10 cellular contexts compared by ENCODE assay signal in genomic region chr16:85718682-85719081, GRCh38. TPM values are rescaled to one million over a fixed set of nuclear protein-coding genes. Genes with fewer than 3 reads are reported as not detected.
DNase-seq lines count a peak whose midpoint lies in the region; ATAC-seq and TF ChIP-seq lines count a peak whose summit lies in the region.
"Had no signal": no experiment of that assay in that cellular context is flagged by ENCODE, and none has a peak within 500 bp of the region (broad histone marks: within the 10 kb centered on the region; RNA-seq: fewer than 3 reads in every experiment).

No MANE protein-coding gene starts in this region.

- dilution Hi-C loops in IMR-90 (cut with HindIII; ENCODE audit: low sequenced_read_pairs, unreplicated experiment), result no loop called here

- ATAC-seq in IMR-90 (ENCODE audit: low read depth), result no peak
- no peak for ATAC-seq in HG02642 (IDR thresholded peaks at IDR 0.05; ENCODE audit: poor library complexity, unreplicated experiment)

- H3K4me2 ChIP-seq in IMR-90 (ENCODE audit: low read depth, low read length) (no peak overlapping the region), neural progenitor cell (no peak overlapping the region)

- no peak overlapping the region for H2BK15ac ChIP-seq in IMR-90 (ENCODE audit: low read depth, low read length)

- H3K36me3 Mint-ChIP-seq in neural progenitor cell, result no peaks in the 10 kb centered on the region

- H3K9ac ChIP-seq in IMR-90 (ENCODE audit: low read depth, low read length), result no peak overlapping the region
- no peak overlapping the region for H3K9ac ChIP-seq in neural progenitor cell

- H3K4me1 Mint-ChIP-seq in neural progenitor cell, result peaks cover 42% of the 10 kb centered on the region

- H2BK5ac ChIP-seq in IMR-90 (ENCODE audit: low read depth, low read length, poor library complexity, severe bottlenecking), result no peak overlapping the region

- H4K8ac ChIP-seq in IMR-90 (ENCODE audit: low read depth in 2 of 2, low read length in 2 of 2), result no peak overlapping the region; a peak in 1 of 4 replicates

- H4K5ac ChIP-seq in IMR-90 (ENCODE audit: low read depth, low read length), result no peak overlapping the region

- no TSS peak for BruUV-seq in IMR-90 (replicated peaks; lab: Mats Ljungman, UMichigan)

- H4K20me1 ChIP-seq in IMR-90 (ENCODE audit: insufficient read depth, low read length) (peaks cover 13% of the 10 kb centered on the region), neural progenitor cell (ENCODE audit: low read depth) (no peaks in the 10 kb centered on the region)

- no peak overlapping the region for H3K56ac ChIP-seq in IMR-90 (ENCODE audit: extremely low read depth, insufficient read depth, low read length)

- no peak overlapping the region for H3K14ac ChIP-seq in IMR-90 (replicated peaks; ENCODE audit: low read depth, low read length)

- no peaks in the 10 kb centered on the region for H3K9me1 ChIP-seq in IMR-90 (ENCODE audit: insufficient read depth, low read length)

- H3K4me1 ChIP-seq in IMR-90 (ENCODE audit: control insufficient read depth, insufficient read depth, low read length), result peaks cover 3% of the 10 kb centered on the region; the same call in 1 of the 2 replicates
- H3K4me1 ChIP-seq in neural progenitor cell, result peaks cover 28% of the 10 kb centered on the region

- peak; percentile 20; the same call in 1 of the 2 replicates for TF ChIP-seq RAD21 in IMR-90 (IDR thresholded peaks at IDR 0.05; ENCODE audit: low read length)

- H3K4me3 ChIP-seq in IMR-90 (ENCODE audit: insufficient read depth, low read depth, low read length), result no peak overlapping the region
- H3K4me3 ChIP-seq in cardiac fibroblast (replicated peaks in 1 of 2; ENCODE audit: low read depth in 2 of 2, low read length in 2 of 2), result no peak overlapping the region
- H3K4me3 ChIP-seq in neural progenitor cell, result no peak overlapping the region

- intact Hi-C loops in IMR-90 (cut with micrococcal nuclease), result loop anchor here (1.0 to 10.0 kb wide), 4 partner anchors 44 to 444 kb away; partner anchors contain the start of genes COX4I1 and EMC8

- H3K27me3 ChIP-seq in IMR-90 (ENCODE audit: control insufficient read depth, insufficient read depth, low read length) (no peaks in the 10 kb centered on the region; the same call in 1 of the 2 replicates), neural progenitor cell (peaks cover 11% of the 10 kb centered on the region)

- H3K79me2 ChIP-seq in neural progenitor cell (ENCODE audit: low read depth), result no peaks in the 10 kb centered on the region

- H3K79me1 ChIP-seq in IMR-90 (ENCODE audit: low read depth in 1 of 2, low read length in 2 of 2), result peaks cover 3 to 4% of the 10 kb centered on the region in 2 experiments; a peak in 1 of 4 replicates

- no peak overlapping the region for H2BK20ac ChIP-seq in IMR-90 (ENCODE audit: low read depth, low read length)

- in situ Hi-C loops in IMR-90 (cut with MboI; ENCODE audit: low sequenced_read_pairs), result loop anchor here (5.0 kb wide), 1 partner anchor 61 kb away; no protein-coding TSS in a partner anchor

- H3K4ac ChIP-seq in IMR-90 (ENCODE audit: low read depth, low read length), result no peak overlapping the region

- DNase-seq in NCI-H1436 (lab: John Stamatoyannopoulos, UW) (peak; percentile 28), NCI-H1436 treated with DMSO at 0.1 percent for 48 hours (lab: John Stamatoyannopoulos, UW) (no peak), IMR-90 (no peak), cardiac fibroblast (ENCODE audit: low read depth in 2 of 2) (no peak), neural progenitor cell (ENCODE audit: low spot score) (peak; percentile 59), MV-4-11 (lab: John Stamatoyannopoulos, UW) (no peak), mucosa of gallbladder (ENCODE audit: low spot score) (no peak)
- DNase-seq: stimulated activated CD4-positive, alpha-beta T cell treated with anti-CD3 and anti-CD28 coated beads, Interleukin-4, amount 100 ng/mL, for 4 hours had no signal

- 50% methylated on average over 3 of the region's 11 CpGs; no CpG with 5 or more reads in 1 of the 2 experiments for WGBS in IMR-90 (ENCODE audit: extremely low coverage in 2 of 2, insufficient read length in 1 of 2), 2 experiments

- H3K9me3 ChIP-seq in IMR-90 (ENCODE audit: control insufficient read depth, insufficient read depth, low read length), result no peaks in the 10 kb centered on the region
- no peaks in the 10 kb centered on the region for H3K9me3 ChIP-seq in neural progenitor cell (ENCODE audit: low read depth)

- no peak overlapping the region; the same call in 1 of the 2 replicates for H2AK5ac ChIP-seq in IMR-90 (ENCODE audit: low read depth, low read length)

- H3K36me3 ChIP-seq in IMR-90 (ENCODE audit: control insufficient read depth, insufficient read depth, low read length) (no peaks in the 10 kb centered on the region), neural progenitor cell (no peaks in the 10 kb centered on the region)

- no peak overlapping the region for H4K91ac ChIP-seq in IMR-90 (ENCODE audit: insufficient read depth, low read depth, low read length)

- H3K9me3 Mint-ChIP-seq in neural progenitor cell, result no peaks in the 10 kb centered on the region
- H3K9me3 Mint-ChIP-seq: T-helper 1 cell treated with Interleukin-12 subunit alpha and Interleukin-12 subunit beta and Interleukin-4 antibody, amounts not matched to agents 30 μg/mL and 1 μg/mL, for 36 hours had no signal

- peaks cover 32% of the 10 kb centered on the region for H3F3A ChIP-seq in neural progenitor cell (ENCODE audit: low read depth)

- H2AK9ac ChIP-seq in IMR-90 (replicated peaks; ENCODE audit: low read depth, low read length, poor library complexity), result no peak overlapping the region

- H3K18ac ChIP-seq in IMR-90 (ENCODE audit: low read depth, low read length), result no peak overlapping the region

- H3K27ac Mint-ChIP-seq in neural progenitor cell, result peak overlapping the region; percentile 33
- H3K27ac Mint-ChIP-seq: T-helper 1 cell treated with Interleukin-12 subunit alpha and Interleukin-12 subunit beta and Interleukin-4 antibody, amounts not matched to agents 30 μg/mL and 1 μg/mL, for 36 hours had no signal

- H2BK120ac ChIP-seq in IMR-90 (ENCODE audit: low read depth, low read length), result no peak overlapping the region

- H3K27ac ChIP-seq in IMR-90 (ENCODE audit: insufficient read depth, low read length) (no peak overlapping the region), neural progenitor cell (no peak overlapping the region)

- CTCF ChIA-PET in IMR-90 (lab: Yijun Ruan, JAX), result interaction anchor here (0.6 to 1.3 kb wide), 2 partner anchors 9 to 18 kb away, joined by 4 to 5 read pairs; no protein-coding TSS in a partner anchor

- no peak overlapping the region for H3K23ac ChIP-seq in IMR-90 (ENCODE audit: low read depth, low read length)

- peak overlapping the region; percentile 41 for H2AFZ ChIP-seq in IMR-90 (replicated peaks; ENCODE audit: low read length, poor library complexity)
- H2AFZ ChIP-seq in neural progenitor cell (replicated peaks), result no peak overlapping the region

- POLR2A ChIA-PET in IMR-90 (lab: Charles Lee; ENCODE audit: unreplicated experiment), result no interaction called here

- peaks cover 14% of the 10 kb centered on the region for H3K27me3 Mint-ChIP-seq in neural progenitor cell (ENCODE audit: insufficient read depth, low read depth)

- TF ChIP-seq CTCF in IMR-90 (conservative IDR thresholded peaks at IDR 0.05; ENCODE audit: low read depth, low read length) (peak; percentile 47), cardiac fibroblast (IDR thresholded peaks at IDR 0.05; ENCODE audit: low read depth, low read length) (peak; percentile 72), neural progenitor cell (IDR thresholded peaks at IDR 0.05) (peak; percentile 69)

- no peak for TF ChIP-seq POLR2A in IMR-90 (IDR thresholded peaks at IDR 0.05; ENCODE audit: low read depth, low read length)

- H3K4me3 Mint-ChIP-seq in neural progenitor cell, result no peak overlapping the region
- H3K4me3 Mint-ChIP-seq: T-helper 1 cell treated with Interleukin-12 subunit alpha and Interleukin-12 subunit beta and Interleukin-4 antibody, amounts not matched to agents 30 μg/mL and 1 μg/mL, for 36 hours had no signal

TF ChIP-seq in IMR-90, 13 proteins besides CTCF, POLR2A, EP300 and RAD21:
- TF ChIP-seq SMC3 (IDR thresholded peaks at IDR 0.05; ENCODE audit: low read depth, low read length) (peak; percentile 15; the same call in 1 of the 2 replicates), FOS (IDR thresholded peaks at IDR 0.05; ENCODE audit: low read depth, low read length) (no peak)

RNA-seq across cellular contexts. Expression of gene GINS2, which starts 29.9 kb away (rescaled TPM):
- 12.8 and 13.4 TPM in 2 replicates for total RNA-seq in IMR-90 (2012; rRNA removed)
- polyA plus RNA-seq in IMR-90 (2012; rRNA removed), result 11.3 and 12.0 TPM in 2 replicates
- polyA plus RNA-seq in IMR-90 (2012; cell fraction: cytosol; rRNA removed), result 4.0 and 9.5 TPM in 2 replicates
- 1.7 and 3.6 TPM in 2 replicates for polyA plus RNA-seq in IMR-90 (2012; cell fraction: nucleus; rRNA removed; ENCODE audit: low replicate concordance)
- 47.9 and 51.9 TPM in 2 replicates for total RNA-seq in neural progenitor cell (ENCODE audit: low replicate concordance)
- 0.81 TPM for total RNA-seq in mucosa of gallbladder

RNA-seq across cellular contexts. Expression of gene C16orf74, which starts 32.2 kb away (rescaled TPM):
- total RNA-seq in IMR-90 (2012; rRNA removed), result 4.5 and 5.0 TPM in 2 replicates
- polyA plus RNA-seq in IMR-90 (2012; rRNA removed), result 12.2 and 18.5 TPM in 2 replicates
- polyA plus RNA-seq in IMR-90 (2012; cell fraction: cytosol; rRNA removed), result 21.0 and 28.2 TPM in 2 replicates
- polyA plus RNA-seq in IMR-90 (2012; cell fraction: nucleus; rRNA removed; ENCODE audit: low replicate concordance), result 12.0 and 16.7 TPM in 2 replicates
- 1.1 TPM in 1 of 2 replicates, not detected in the other for total RNA-seq in neural progenitor cell (ENCODE audit: low replicate concordance)
- total RNA-seq in mucosa of gallbladder, result 0.83 TPM

Comparison
In these comparisons a context has a peak if more than half of its experiments do, and no peak if none do; other contexts are left out.
1. DNase-seq: peak in NCI-H1436 (single experiment) and neural progenitor cell (single experiment); none in NCI-H1436 treated with DMSO at 0.1 percent for 48 hours (single experiment), IMR-90 (single experiment), cardiac fibroblast (0 of 2), MV-4-11 (single experiment) and mucosa of gallbladder (single experiment).
2. Peak in every context shown above with its lines, with median percentiles within 50 percentile points of each other: CTCF ChIP-seq.